1 cellular context compared by ENCODE assay signal in the genomic region with DNA sequence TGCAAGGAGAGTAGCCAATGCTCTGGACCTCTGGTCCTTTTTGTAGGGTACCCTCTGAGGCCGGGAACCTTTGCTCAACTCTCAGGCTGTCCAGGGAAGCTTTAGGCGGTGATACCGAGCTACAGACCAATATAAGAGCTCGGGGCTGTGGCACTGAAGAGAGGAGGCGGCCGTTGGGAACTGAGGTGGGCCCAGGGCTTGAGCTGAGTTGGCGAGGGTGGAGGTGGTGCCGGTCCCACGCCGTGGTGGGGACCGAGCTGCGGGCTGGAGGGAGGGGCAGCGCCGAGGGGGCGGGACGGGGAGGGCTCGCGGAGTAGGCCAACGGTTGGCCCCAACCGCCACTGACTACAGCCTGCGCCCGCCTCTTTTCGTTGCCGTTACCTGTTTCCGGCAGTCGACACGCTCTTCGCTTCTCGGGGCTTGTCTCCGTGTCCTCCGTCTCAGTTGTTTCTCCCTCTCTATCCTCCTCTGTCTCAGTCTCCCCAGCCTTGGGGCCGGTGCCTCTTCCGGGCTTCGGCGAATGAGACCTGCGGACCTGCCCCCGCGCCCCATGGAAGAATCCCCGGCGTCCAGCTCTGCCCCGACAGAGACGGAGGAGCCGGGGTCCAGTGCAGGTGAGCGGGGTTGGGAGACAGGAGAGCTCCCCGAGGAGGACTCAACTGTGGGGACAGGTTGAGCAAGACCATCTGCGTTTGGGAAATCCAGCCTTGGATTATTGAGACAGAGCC.
TF ChIP-seq lines count a peak whose summit lies in the region.

TSS of gene NEU3 (plus strand) at position 393 of the 728 bp plus-strand sequence. CDS start at position 521, 128 bp downstream.

TF ChIP-seq in HepG2, 621 proteins besides CTCF, POLR2A, EP300 and RAD21 (continued from another document and continues in another):
- TF ChIP-seq WIZ (CRISPR knock-in tag; IDR thresholded peaks at IDR 0.05): no peak
- TF ChIP-seq RCOR2 (CRISPR knock-in tag; IDR thresholded peaks at IDR 0.05): no peak
- no peak for TF ChIP-seq NKX3-1 (CRISPR knock-in tag; IDR thresholded peaks at IDR 0.05)
- TF ChIP-seq ZNF691 (CRISPR knock-in tag; IDR thresholded peaks at IDR 0.05; ENCODE audit: borderline replicate concordance, low read depth): no peak
- TF ChIP-seq NAIF1 (CRISPR knock-in tag; IDR thresholded peaks at IDR 0.05; ENCODE audit: borderline replicate concordance): no peak
- no peak for TF ChIP-seq NFATC3 (CRISPR knock-in tag; IDR thresholded peaks at IDR 0.05)
- TF ChIP-seq, protein P1, sequence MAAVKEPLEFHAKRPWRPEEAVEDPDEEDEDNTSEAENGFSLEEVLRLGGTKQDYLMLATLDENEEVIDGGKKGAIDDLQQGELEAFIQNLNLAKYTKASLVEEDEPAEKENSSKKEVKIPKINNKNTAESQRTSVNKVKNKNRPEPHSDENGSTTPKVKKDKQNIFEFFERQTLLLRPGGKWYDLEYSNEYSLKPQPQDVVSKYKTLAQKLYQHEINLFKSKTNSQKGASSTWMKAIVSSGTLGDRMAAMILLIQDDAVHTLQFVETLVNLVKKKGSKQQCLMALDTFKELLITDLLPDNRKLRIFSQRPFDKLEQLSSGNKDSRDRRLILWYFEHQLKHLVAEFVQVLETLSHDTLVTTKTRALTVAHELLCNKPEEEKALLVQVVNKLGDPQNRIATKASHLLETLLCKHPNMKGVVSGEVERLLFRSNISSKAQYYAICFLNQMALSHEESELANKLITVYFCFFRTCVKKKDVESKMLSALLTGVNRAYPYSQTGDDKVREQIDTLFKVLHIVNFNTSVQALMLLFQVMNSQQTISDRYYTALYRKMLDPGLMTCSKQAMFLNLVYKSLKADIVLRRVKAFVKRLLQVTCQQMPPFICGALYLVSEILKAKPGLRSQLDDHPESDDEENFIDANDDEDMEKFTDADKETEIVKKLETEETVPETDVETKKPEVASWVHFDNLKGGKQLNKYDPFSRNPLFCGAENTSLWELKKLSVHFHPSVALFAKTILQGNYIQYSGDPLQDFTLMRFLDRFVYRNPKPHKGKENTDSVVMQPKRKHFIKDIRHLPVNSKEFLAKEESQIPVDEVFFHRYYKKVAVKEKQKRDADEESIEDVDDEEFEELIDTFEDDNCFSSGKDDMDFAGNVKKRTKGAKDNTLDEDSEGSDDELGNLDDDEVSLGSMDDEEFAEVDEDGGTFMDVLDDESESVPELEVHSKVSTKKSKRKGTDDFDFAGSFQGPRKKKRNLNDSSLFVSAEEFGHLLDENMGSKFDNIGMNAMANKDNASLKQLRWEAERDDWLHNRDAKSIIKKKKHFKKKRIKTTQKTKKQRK (IDR thresholded peaks at IDR 0.05; ENCODE audit: low read length): no peak
- TF ChIP-seq, protein P2, sequence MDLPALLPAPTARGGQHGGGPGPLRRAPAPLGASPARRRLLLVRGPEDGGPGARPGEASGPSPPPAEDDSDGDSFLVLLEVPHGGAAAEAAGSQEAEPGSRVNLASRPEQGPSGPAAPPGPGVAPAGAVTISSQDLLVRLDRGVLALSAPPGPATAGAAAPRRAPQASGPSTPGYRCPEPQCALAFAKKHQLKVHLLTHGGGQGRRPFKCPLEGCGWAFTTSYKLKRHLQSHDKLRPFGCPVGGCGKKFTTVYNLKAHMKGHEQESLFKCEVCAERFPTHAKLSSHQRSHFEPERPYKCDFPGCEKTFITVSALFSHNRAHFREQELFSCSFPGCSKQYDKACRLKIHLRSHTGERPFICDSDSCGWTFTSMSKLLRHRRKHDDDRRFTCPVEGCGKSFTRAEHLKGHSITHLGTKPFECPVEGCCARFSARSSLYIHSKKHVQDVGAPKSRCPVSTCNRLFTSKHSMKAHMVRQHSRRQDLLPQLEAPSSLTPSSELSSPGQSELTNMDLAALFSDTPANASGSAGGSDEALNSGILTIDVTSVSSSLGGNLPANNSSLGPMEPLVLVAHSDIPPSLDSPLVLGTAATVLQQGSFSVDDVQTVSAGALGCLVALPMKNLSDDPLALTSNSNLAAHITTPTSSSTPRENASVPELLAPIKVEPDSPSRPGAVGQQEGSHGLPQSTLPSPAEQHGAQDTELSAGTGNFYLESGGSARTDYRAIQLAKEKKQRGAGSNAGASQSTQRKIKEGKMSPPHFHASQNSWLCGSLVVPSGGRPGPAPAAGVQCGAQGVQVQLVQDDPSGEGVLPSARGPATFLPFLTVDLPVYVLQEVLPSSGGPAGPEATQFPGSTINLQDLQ (CRISPR knock-in tag; IDR thresholded peaks at IDR 0.05): 0 out of 2 replicates have a peak, but pooled peaks have one; percentile 34
- TF ChIP-seq MXI1 (IDR thresholded peaks at IDR 0.05; ENCODE audit: borderline replicate concordance, low read depth, low read length): 0 out of 3 replicates have a peak, but pooled peaks have one; percentile 37
- no peak for TF ChIP-seq ZNF17 (CRISPR knock-in tag; IDR thresholded peaks at IDR 0.05)
- TF ChIP-seq ZNF280D (CRISPR knock-in tag; IDR thresholded peaks at IDR 0.05): 0 out of 2 replicates have a peak, but pooled peaks have one; percentile 56
- no peak for TF ChIP-seq MED13 (CRISPR knock-in tag; IDR thresholded peaks at IDR 0.05)
- no peak for TF ChIP-seq RELA (CRISPR knock-in tag; IDR thresholded peaks at IDR 0.05)
- no peak for TF ChIP-seq NCOR1 (IDR thresholded peaks at IDR 0.05; ENCODE audit: borderline replicate concordance, low read length)
- TF ChIP-seq REL (CRISPR knock-in tag; conservative IDR thresholded peaks at IDR 0.05): no peak
- TF ChIP-seq KAT8 (CRISPR knock-in tag; IDR thresholded peaks at IDR 0.05): peak; percentile 54
- TF ChIP-seq ZNF879 (CRISPR knock-in tag; IDR thresholded peaks at IDR 0.05): no peak
- TF ChIP-seq ZNF292 (CRISPR knock-in tag; IDR thresholded peaks at IDR 0.05; ENCODE audit: borderline replicate concordance, low read depth): peak; percentile 78
- no peak for TF ChIP-seq THYN1 (CRISPR knock-in tag; IDR thresholded peaks at IDR 0.05; ENCODE audit: borderline replicate concordance, low read depth)
- no peak for TF ChIP-seq GPBP1L1 (CRISPR knock-in tag; IDR thresholded peaks at IDR 0.05)
- no peak for TF ChIP-seq SNAPC5 (CRISPR knock-in tag; IDR thresholded peaks at IDR 0.05; ENCODE audit: borderline replicate concordance)
- no peak for TF ChIP-seq ZFP41 (CRISPR knock-in tag; IDR thresholded peaks at IDR 0.05; ENCODE audit: borderline replicate concordance)
- peak; percentile 77 for TF ChIP-seq PHF8 (CRISPR knock-in tag; IDR thresholded peaks at IDR 0.05)
- TF ChIP-seq SMAD9 (CRISPR knock-in tag; IDR thresholded peaks at IDR 0.05): 0 out of 2 replicates have a peak, but pooled peaks have one; percentile 40
- TF ChIP-seq ZNF749 (CRISPR knock-in tag; IDR thresholded peaks at IDR 0.05; ENCODE audit: borderline replicate concordance): 0 out of 2 replicates have a peak, but pooled peaks have one; percentile 33
- TF ChIP-seq TAF1 (CRISPR knock-in tag; IDR thresholded peaks at IDR 0.05): peak; percentile 75; the same call in 1 of the 2 replicates
- peak; percentile 63; the same call in 1 of the 2 replicates for TF ChIP-seq ZNF607 (CRISPR knock-in tag; IDR thresholded peaks at IDR 0.05; ENCODE audit: borderline replicate concordance)
- 0 out of 2 replicates have a peak, but pooled peaks have one; percentile 25 for TF ChIP-seq HIVEP1 (CRISPR knock-in tag; IDR thresholded peaks at IDR 0.05)
- no peak for TF ChIP-seq PLRG1 (conservative IDR thresholded peaks at IDR 0.05)
- no peak; the same call in 1 of the 2 replicates for TF ChIP-seq GATA4 (IDR thresholded peaks at IDR 0.05; ENCODE audit: borderline replicate concordance, low read depth)
- TF ChIP-seq DZIP1 (CRISPR knock-in tag; IDR thresholded peaks at IDR 0.05): no peak
- no peak for TF ChIP-seq CHD2 (IDR thresholded peaks at IDR 0.05; ENCODE audit: low read depth, low read length)
- no peak for TF ChIP-seq ZNF549 (CRISPR knock-in tag; IDR thresholded peaks at IDR 0.05)
- TF ChIP-seq ZNF776 (CRISPR knock-in tag; IDR thresholded peaks at IDR 0.05): 0 out of 2 replicates have a peak, but pooled peaks have one; percentile 36
- no peak for TF ChIP-seq U2AF1 (optimal IDR thresholded peaks at IDR 0.05; ENCODE audit: low read depth, low read length)
- TF ChIP-seq, protein P3, sequence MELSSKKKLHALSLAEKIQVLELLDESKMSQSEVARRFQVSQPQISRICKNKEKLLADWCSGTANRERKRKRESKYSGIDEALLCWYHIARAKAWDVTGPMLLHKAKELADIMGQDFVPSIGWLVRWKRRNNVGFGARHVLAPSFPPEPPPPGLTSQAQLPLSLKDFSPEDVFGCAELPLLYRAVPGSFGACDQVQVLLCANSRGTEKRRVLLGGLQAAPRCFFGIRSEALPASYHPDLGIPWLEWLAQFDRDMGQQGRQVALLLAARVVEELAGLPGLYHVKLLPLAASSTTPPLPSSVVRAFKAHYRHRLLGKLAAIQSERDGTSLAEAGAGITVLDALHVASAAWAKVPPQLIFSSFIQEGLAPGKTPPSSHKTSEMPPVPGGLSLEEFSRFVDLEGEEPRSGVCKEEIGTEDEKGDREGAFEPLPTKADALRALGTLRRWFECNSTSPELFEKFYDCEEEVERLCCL (CRISPR knock-in tag; IDR thresholded peaks at IDR 0.05; ENCODE audit: borderline replicate concordance): 0 out of 2 replicates have a peak, but pooled peaks have one; percentile 48
- TF ChIP-seq ZNF282 (IDR thresholded peaks at IDR 0.05; ENCODE audit: partially characterized antibody): no peak
